In the genomic region with DNA sequence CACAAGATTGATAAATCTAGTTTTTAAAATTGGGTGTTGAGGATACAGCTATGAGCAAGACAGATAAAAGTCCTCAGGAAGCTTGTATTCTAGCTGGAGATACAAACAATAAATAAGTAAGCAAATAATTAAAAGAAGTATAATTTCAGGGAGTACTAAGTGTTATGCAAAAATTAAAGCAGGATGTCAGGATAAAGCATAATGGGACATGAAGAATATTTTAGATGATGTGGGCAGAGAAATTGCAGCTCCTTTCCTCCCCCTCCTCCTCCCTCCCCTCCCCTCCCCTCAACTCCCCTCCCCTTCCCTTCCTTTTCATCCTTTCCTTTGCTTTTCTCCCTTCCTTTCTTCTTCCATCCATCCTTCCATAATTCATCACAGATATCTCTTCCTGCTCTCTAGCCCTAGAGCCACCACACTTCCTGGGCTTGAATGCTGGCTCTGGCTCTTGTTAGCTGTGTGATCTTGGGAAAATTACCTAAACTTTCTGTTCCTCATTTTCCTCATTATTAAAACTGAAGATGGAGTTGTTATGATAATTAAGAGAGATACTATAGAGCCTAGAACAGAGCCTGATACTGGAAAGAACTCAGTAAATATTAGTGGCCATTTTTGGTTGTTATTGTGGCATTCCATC, we compare ENCODE assay signal across 9 cellular contexts.
"Had no signal": no experiment of that assay in that cellular context is flagged by ENCODE, and none has a peak within 500 bp of the region (broad histone marks: within the 10 kb centered on the region; RNA-seq: fewer than 3 reads in every experiment).

No MANE protein-coding gene starts in this region.

- H3K27ac Mint-ChIP-seq: HFFc6, IgD-negative memory B cell had no signal

- H3K36me3 ChIP-seq: HAP-1 had no signal

- DNase-seq: GM23248, GOT3, H7, HFFc6, KG1 had no signal

- H3K4me3 Mint-ChIP-seq: HFFc6, IgD-negative memory B cell had no signal

- H3K9ac ChIP-seq: GM23248 had no signal

- H3K27ac ChIP-seq: GM23248 had no signal

- ATAC-seq: HCT116 had no signal

- FAIRE-seq: HTR-8/SVneo had no signal

- H3K4me1 ChIP-seq: HAP-1 had no signal

- H3K4me3 ChIP-seq: GM23248, HAP-1 had no signal

- H2AFZ ChIP-seq: GM23248 had no signal

- H3K9me3 ChIP-seq: HAP-1 had no signal
